In the genomic region with DNA sequence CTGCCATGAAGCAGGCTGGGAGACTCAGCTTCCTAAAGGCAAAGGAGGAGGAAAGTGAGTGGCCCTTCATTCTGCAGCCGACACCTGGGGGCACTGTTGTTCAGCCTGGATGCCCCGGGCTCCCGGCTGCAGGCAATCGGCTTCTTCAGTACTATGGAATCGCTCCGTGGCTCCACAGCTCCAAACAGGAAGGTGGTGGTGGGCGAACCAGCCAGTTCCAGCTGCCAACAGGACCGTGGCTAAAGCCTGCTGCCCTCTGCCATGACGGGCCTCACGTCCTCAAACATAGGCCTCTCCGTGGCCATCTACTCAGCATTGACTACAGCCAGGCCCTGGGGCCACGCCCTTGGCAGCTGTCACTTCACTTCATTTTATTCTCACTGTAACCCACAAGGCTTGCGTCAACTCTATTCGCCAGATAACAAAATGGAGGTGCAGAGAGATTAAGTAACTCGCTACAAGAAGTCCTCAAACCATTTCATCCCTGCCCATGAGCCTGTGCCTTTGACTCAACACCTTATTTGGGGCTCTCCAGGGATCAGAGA, we compare ENCODE assay signal across 8 cellular contexts. TPM values are rescaled to one million over a fixed set of nuclear protein-coding genes. Genes with fewer than 3 reads are reported as not detected.
DNase-seq lines count a peak whose midpoint lies in the region; ATAC-seq and FAIRE-seq lines count a peak whose summit lies in the region.

No MANE protein-coding gene starts in this region.

- H3K9me2 ChIP-seq in Karpas-422 (replicated peaks; ENCODE audit: insufficient read depth, low read length), result no peaks in the 10 kb centered on the region

- H3K79me2 ChIP-seq in Karpas-422 (ENCODE audit: low read length), result peaks cover 97% of the 10 kb centered on the region

- peaks cover 87% of the 10 kb centered on the region for H3K36me3 ChIP-seq in Karpas-422 (ENCODE audit: insufficient read depth, low read length)
- H3K36me3 ChIP-seq in small intestine (ENCODE audit: control insufficient read depth in 2 of 2, insufficient read depth in 2 of 2, low read length in 2 of 2), result no peaks in the 10 kb centered on the region

- H4K20me1 ChIP-seq in Karpas-422 (ENCODE audit: insufficient read depth, low read depth, low read length), result no peaks in the 10 kb centered on the region

- H3K4me3 ChIP-seq in Karpas-422 (ENCODE audit: low read length), result no peak overlapping the region
- H3K4me3 ChIP-seq in small intestine (ENCODE audit: low read depth in 1 of 2, low read length in 2 of 2), result peak overlapping the region in 1 of 2 donors; percentile 12

- H3K27ac ChIP-seq in Karpas-422 (ENCODE audit: low read length) (peak overlapping the region; percentile 45), small intestine (ENCODE audit: low read depth in 1 of 2, low read length in 1 of 2) (no peak overlapping the region)

- intact Hi-C loops in left ventricle myocardium superior (cut with micrococcal nuclease), result no loop called here

- 2 to 18% (median 12%) methylated on average over 15 of the region's 15 CpGs for WGBS in small intestine, 3 donors

- peak; percentile 80 for DNase-seq in AG08396 (ENCODE audit: low spot score)
- DNase-seq in Karpas-422, result peak; percentile 69
- peak; percentile 15 for DNase-seq in SIG-M5 (lab: John Stamatoyannopoulos, UW)
- DNase-seq in activated effector memory CD4-positive, alpha-beta T cell treated with anti-CD3 and anti-CD28 coated beads, Interleukin-2, amount 50 U/mL, for 16 hours, result peak; percentile 82
- DNase-seq in left ventricle myocardium superior, result peak; percentile 58
- peak; percentile 67 for DNase-seq in small intestine

- peak overlapping the region; percentile 20; the same call in 1 of the 2 replicates for H3K9ac ChIP-seq in Karpas-422 (ENCODE audit: low read length)

- H3K9me3 ChIP-seq in Karpas-422 (ENCODE audit: low read length) (no peaks in the 10 kb centered on the region), small intestine (ENCODE audit: control insufficient read depth, low read depth) (peaks cover 2% of the 10 kb centered on the region)

- no peak overlapping the region for H2AFZ ChIP-seq in Karpas-422 (ENCODE audit: low read length)

- H3K4me2 ChIP-seq in Karpas-422 (ENCODE audit: low read depth, low read length, poor library complexity, severe bottlenecking), result no peak overlapping the region

- H3K27me3 ChIP-seq in Karpas-422 (ENCODE audit: low read length), result no peaks in the 10 kb centered on the region
- H3K27me3 ChIP-seq in small intestine (ENCODE audit: control insufficient read depth in 2 of 2, insufficient read depth in 2 of 2, low read length in 2 of 2), result peaks cover 0 to 13% of the 10 kb centered on the region in 2 donors

- H3K4me1 ChIP-seq in Karpas-422 (ENCODE audit: low read length) (peaks cover 75% of the 10 kb centered on the region), small intestine (ENCODE audit: control insufficient read depth in 2 of 2, insufficient read depth in 1 of 2, low read depth in 1 of 2, low read length in 1 of 2) (no peaks in the 10 kb centered on the region)

- FAIRE-seq in small intestine (lab: Jason Lieb, UNC), result no peak

- peak; percentile 23 for ATAC-seq in GM18868 (IDR thresholded peaks at IDR 0.05; ENCODE audit: unreplicated experiment)
- ATAC-seq in left ventricle myocardium superior, result peak; percentile 74
- ATAC-seq in GM21737 (IDR thresholded peaks at IDR 0.05; ENCODE audit: unreplicated experiment), result no peak

RNA-seq across cellular contexts. Expression of a gene that starts 38.1 kb away (rescaled TPM):
- 88.9 and 93.3 TPM in 2 replicates for total RNA-seq in Karpas-422 (2014; rRNA removed; shearing (Covaris generic); ENCODE audit: low replicate concordance)
- total RNA-seq in left ventricle myocardium superior, result not detected
- 1 to 10 TPM in 1 of 3 donors, under 1 TPM in 1, not detected in 1; under 0.01 to 1.1 TPM for polyA plus RNA-seq in small intestine

Comparison
In these comparisons a context has a peak if more than half of its experiments do, and no peak if none do; other contexts are left out.
1. DNase-seq: peak in every context shown above with its lines; median percentile 82 in activated effector memory CD4-positive, alpha-beta T cell treated with anti-CD3 and anti-CD28 coated beads, Interleukin-2, amount 50 U/mL, for 16 hours; 80 in AG08396; 69 in Karpas-422; 67 in small intestine; 58 in left ventricle myocardium superior; 15 in SIG-M5.
2. RNA of a gene that starts 38.1 kb away (total RNA-seq): 88.9 to 93.3 TPM in Karpas-422; not detected in left ventricle myocardium superior (single experiment); every median in the first group is over 10 times any median in the second.